In genomic region chr9:127938298-127938690, GRCh38 we compare ENCODE assay signal across 8 cellular contexts. TPM values are rescaled to one million over a fixed set of nuclear protein-coding genes. Genes with fewer than 3 reads are reported as not detected.
DNase-seq lines count a peak whose midpoint lies in the region; ATAC-seq, FAIRE-seq and TF ChIP-seq lines count a peak whose summit lies in the region.

No MANE protein-coding gene starts in this region.

- POLR2A ChIA-PET in H1 (lab: Charles Lee; ENCODE audit: partially characterized antibody) (interaction anchor here (0.6 to 1.4 kb wide), 6 partner anchors 10 to 179 kb away, joined by 3 to 4 read pairs (median 3); no protein-coding TSS in a partner anchor), PC-3 (lab: Charles Lee; ENCODE audit: unreplicated experiment) (no interaction called here)

- peak overlapping the region; percentile 38 for H4K91ac ChIP-seq in H1 (replicated peaks; ENCODE audit: insufficient read length, low read length)

- no TSS peak for BruUV-seq in PC-3 (replicated peaks; lab: Mats Ljungman, UMichigan)

- intact Hi-C loops in activated naive CD4-positive, alpha-beta T cell treated with anti-CD3 and anti-CD28 coated beads for 36 hours (cut with micrococcal nuclease): no loop called here
- intact Hi-C loops in mucosa of descending colon (cut with DNase I, micrococcal nuclease): no loop called here
- intact Hi-C loops in PC-3 (cut with micrococcal nuclease): no loop called here

- peak overlapping the region; percentile 72; the same call in 1 of the 2 replicates for H2AK5ac ChIP-seq in H1 (ENCODE audit: low read depth, low read length)

- no peaks in the 10 kb centered on the region for H3K27me3 Mint-ChIP-seq in activated naive CD4-positive, alpha-beta T cell treated with anti-CD3 and anti-CD28 coated beads for 36 hours (ENCODE audit: low read depth)

- peak overlapping the region; percentile 79 for H3K27ac Mint-ChIP-seq in activated naive CD4-positive, alpha-beta T cell treated with anti-CD3 and anti-CD28 coated beads for 36 hours

- H3K9me2 ChIP-seq in PC-3 (replicated peaks; ENCODE audit: low read length): no peaks in the 10 kb centered on the region

- H3K23ac ChIP-seq in H1 (ENCODE audit: insufficient read length): no peak overlapping the region

- H3K4ac ChIP-seq in H1 (replicated peaks; ENCODE audit: insufficient read length, low read depth, low read length): no peak overlapping the region

- peaks cover 0 to 15% of the 10 kb centered on the region in 2 experiments; a peak in 1 of 4 replicates for H3K79me2 ChIP-seq in H1 (ENCODE audit: control insufficient read depth in 1 of 2, insufficient read depth in 2 of 2, low read length in 2 of 2)
- H3K79me2 ChIP-seq in PC-3 (ENCODE audit: low read length): peaks cover 31% of the 10 kb centered on the region

- CTCF ChIA-PET in activated naive CD4-positive, alpha-beta T cell treated with anti-CD3 and anti-CD28 coated beads for 36 hours (lab: Charles Lee): interaction anchor here (0.9 to 9.4 kb wide), 4 partner anchors 14 to 95 kb away, joined by 3 to 212 read pairs (median 98); partner anchors contain the start of gene EEIG1
- CTCF ChIA-PET in H1 (lab: Charles Lee; ENCODE audit: partially characterized antibody): interaction anchor here (7.7 to 35.5 kb wide), 2 partner anchors 17 to 93 kb away, joined by 143 to 825 read pairs; no protein-coding TSS in a partner anchor
- CTCF ChIA-PET in PC-3 (lab: Charles Lee): no interaction called here

- DNase-seq in activated naive CD4-positive, alpha-beta T cell treated with anti-CD3 and anti-CD28 coated beads for 36 hours: no peak
- no peak for DNase-seq in activated naive CD4-positive, alpha-beta T cell (lab: John Stamatoyannopoulos, UW)
- DNase-seq in H1 (ENCODE audit: low read depth in 1 of 2, low spot score in 2 of 2) (peak in 1 of 2 experiments; percentile 72), mucosa of descending colon (peak in 2 of 3 donors; percentile 59 to 70), NCI-H69 (lab: John Stamatoyannopoulos, UW) (no peak), PC-3 (no peak), NCI-H345 treated with DMSO at 0.1 percent for 48 hours (lab: John Stamatoyannopoulos, UW; ENCODE audit: unreplicated experiment) (no peak)

- no peak for TF ChIP-seq CTCF in H1 (IDR thresholded peaks at IDR 0.05; ENCODE audit: control extremely low read depth in 1 of 3, insufficient read depth in 1 of 3, low read depth in 1 of 3, low read length in 3 of 3)
- no peak for TF ChIP-seq CTCF in mucosa of descending colon (IDR thresholded peaks at IDR 0.05)
- no peak for TF ChIP-seq CTCF in PC-3 (conservative IDR thresholded peaks at IDR 0.05; ENCODE audit: low read depth, low read length)

- H2AFZ ChIP-seq in H1 (ENCODE audit: low read length) (0 out of 2 replicates have a peak overlapping the region, but pooled peaks have one; percentile 18), PC-3 (ENCODE audit: low read length) (no peak overlapping the region)

- peaks cover 3 to 26% of the 10 kb centered on the region in 2 experiments for H4K20me1 ChIP-seq in H1 (replicated peaks in 1 of 2; ENCODE audit: control insufficient read depth in 1 of 2, insufficient read depth in 2 of 2, low read length in 2 of 2)
- no peaks in the 10 kb centered on the region for H4K20me1 ChIP-seq in PC-3 (ENCODE audit: low read length)

- H2BK120ac ChIP-seq in H1 (replicated peaks; ENCODE audit: low read depth, low read length): no peak overlapping the region

- peak overlapping the region; percentile 24; the same call in 1 of the 2 replicates for H3K18ac ChIP-seq in H1 (ENCODE audit: extremely low read depth, low read length)

- no peak for TF ChIP-seq POLR2A in H1 (IDR thresholded peaks at IDR 0.05; ENCODE audit: control extremely low read depth in 1 of 2, low read depth in 2 of 2, low read length in 2 of 2)

- H2BK5ac ChIP-seq in H1 (ENCODE audit: low read depth, low read length): 0 out of 2 replicates have a peak overlapping the region, but pooled peaks have one; percentile 81

- H3K4me3 ChIP-seq in H1 (ENCODE audit: extremely low read depth in 1 of 4, insufficient read depth in 2 of 4, low read depth in 3 of 4, low read length in 4 of 4): peak overlapping the region; percentile 76 to 98 (median 88); a peak in 7 of 8 replicates
- no peak overlapping the region for H3K4me3 ChIP-seq in mucosa of descending colon
- H3K4me3 ChIP-seq in urinary bladder (ENCODE audit: low read depth, low read length): peak overlapping the region; percentile 57
- no peak overlapping the region for H3K4me3 ChIP-seq in PC-3 (ENCODE audit: low read length)

- peaks cover 0 to 11% (median 5%) of the 10 kb centered on the region in 4 experiments; a peak in 6 of 8 replicates for H3K36me3 ChIP-seq in H1 (ENCODE audit: control insufficient read depth in 2 of 4, insufficient read depth in 4 of 4, low read length in 3 of 4)
- H3K36me3 ChIP-seq in mucosa of descending colon (ENCODE audit: low read depth): no peaks in the 10 kb centered on the region
- no peaks in the 10 kb centered on the region for H3K36me3 ChIP-seq in urinary bladder (ENCODE audit: insufficient read depth)
- H3K36me3 ChIP-seq in PC-3 (ENCODE audit: low read depth, low read length): no peaks in the 10 kb centered on the region

- no peaks in the 10 kb centered on the region for H3K9me3 Mint-ChIP-seq in activated naive CD4-positive, alpha-beta T cell treated with anti-CD3 and anti-CD28 coated beads for 36 hours

- H3K14ac ChIP-seq in H1 (ENCODE audit: insufficient read length): no peak overlapping the region

- H3K23me2 ChIP-seq in H1 (ENCODE audit: low read depth, low read length): peaks cover 13% of the 10 kb centered on the region; the same call in 1 of the 2 replicates

- TF ChIP-seq RAD21 in H1 (IDR thresholded peaks at IDR 0.05 in 1 of 2, conservative IDR thresholded peaks at IDR 0.05 in 1 of 2; ENCODE audit: low read depth in 2 of 2, low read length in 2 of 2): no peak

- 0 out of 2 replicates have a peak overlapping the region, but pooled peaks have one; percentile 68 for H2BK12ac ChIP-seq in H1 (ENCODE audit: low read depth, low read length)

- H3K9me3 ChIP-seq in H1 (ENCODE audit: insufficient read depth in 2 of 2, low read depth in 1 of 2, low read length in 1 of 2) (no peaks in the 10 kb centered on the region), mucosa of descending colon (no peaks in the 10 kb centered on the region), PC-3 (ENCODE audit: low read length) (no peaks in the 10 kb centered on the region)

- H2BK20ac ChIP-seq in H1 (ENCODE audit: low read length): no peak overlapping the region

- H3F3A ChIP-seq in PC-3 (ENCODE audit: low read length, unreplicated experiment): no peaks in the 10 kb centered on the region

- ATAC-seq in mucosa of descending colon (peak; percentile 27), PC-3 (no peak)

- H3K4me1 Mint-ChIP-seq in activated naive CD4-positive, alpha-beta T cell treated with anti-CD3 and anti-CD28 coated beads for 36 hours (ENCODE audit: low read depth): peaks cover 45% of the 10 kb centered on the region

- no peak overlapping the region for H3K56ac ChIP-seq in H1 (replicated peaks; ENCODE audit: insufficient read length, low read depth, low read length)

- H3K4me3 Mint-ChIP-seq in activated naive CD4-positive, alpha-beta T cell treated with anti-CD3 and anti-CD28 coated beads for 36 hours: peak overlapping the region; percentile 47

- H4K5ac ChIP-seq in H1 (ENCODE audit: insufficient read length, low read depth, low read length): peak overlapping the region; percentile 72

- no peak overlapping the region for H2BK15ac ChIP-seq in H1 (ENCODE audit: low read length)

- peaks cover 0 to 20% (median 15%) of the 10 kb centered on the region in 4 experiments; a peak in 6 of 7 replicates for H3K4me1 ChIP-seq in H1 (replicated peaks in 1 of 4; ENCODE audit: control insufficient read depth in 3 of 4, insufficient read depth in 4 of 4, low read length in 3 of 4)
- H3K4me1 ChIP-seq in mucosa of descending colon (ENCODE audit: low read depth): peaks cover 17% of the 10 kb centered on the region
- H3K4me1 ChIP-seq in urinary bladder (ENCODE audit: insufficient read depth): no peaks in the 10 kb centered on the region
- H3K4me1 ChIP-seq in PC-3 (ENCODE audit: insufficient read depth, low read length): peaks cover 16% of the 10 kb centered on the region; the same call in 1 of the 2 replicates

- TF ChIP-seq EP300 in H1 (IDR thresholded peaks at IDR 0.05; ENCODE audit: borderline replicate concordance in 1 of 2, low read depth in 2 of 2, low read length in 2 of 2): no peak

- 0 out of 2 replicates have a peak overlapping the region, but pooled peaks have one; percentile 39 for H3K27ac ChIP-seq in H1 (ENCODE audit: low read depth, low read length)
- peak overlapping the region; percentile 43 for H3K27ac ChIP-seq in urinary bladder (ENCODE audit: low read depth)
- H3K27ac ChIP-seq in PC-3 (ENCODE audit: low read length): no peak overlapping the region

- peaks cover 10% of the 10 kb centered on the region for H3K79me1 ChIP-seq in H1 (ENCODE audit: low read depth, low read length)

- peak overlapping the region in 3 of 4 experiments; percentile 47 to 80 (median 70); a peak in 5 of 7 replicates for H3K9ac ChIP-seq in H1 (replicated peaks in 1 of 4; ENCODE audit: extremely low read depth in 1 of 4, low read depth in 3 of 4, low read length in 3 of 4)
- H3K9ac ChIP-seq in PC-3 (ENCODE audit: low read length): no peak overlapping the region

- H3K4me2 ChIP-seq in H1 (ENCODE audit: insufficient read depth in 1 of 2, low read depth in 2 of 2, low read length in 2 of 2) (peak overlapping the region; percentile 84 to 95), PC-3 (ENCODE audit: low read length) (no peak overlapping the region)

- H3K36me3 Mint-ChIP-seq in activated naive CD4-positive, alpha-beta T cell treated with anti-CD3 and anti-CD28 coated beads for 36 hours (ENCODE audit: low read depth): peaks cover 41% of the 10 kb centered on the region

- no peak for FAIRE-seq in H1 (lab: Jason Lieb, UNC)

- WGBS in H1 (ENCODE audit: extremely low coverage in 1 of 2, insufficient coverage in 1 of 2, insufficient read length in 1 of 2, insufficient replicate concordance in 2 of 2, low coverage in 1 of 2, low lambda C conversion rate in 2 of 2, missing lambda C conversion rate in 1 of 2), 2 experiments: 36% methylated on average over 24 of the region's 25 CpGs; no CpG with 5 or more reads in 1 of the 2 experiments
- 13% methylated on average over 25 of the region's 25 CpGs for WGBS in urinary bladder

- peak overlapping the region; percentile 96 for H4K8ac ChIP-seq in H1 (ENCODE audit: extremely low read depth, insufficient read depth, low read length)

- H3K27me3 ChIP-seq in H1 (replicated peaks in 1 of 4; ENCODE audit: control insufficient read depth in 3 of 4, extremely low read depth in 1 of 4, insufficient read depth in 3 of 4, low read length in 3 of 4) (no peaks in the 10 kb centered on the region), PC-3 (ENCODE audit: low read length) (no peaks in the 10 kb centered on the region)

RNA-seq across cellular contexts. Expression of gene DPM2, which starts 0.6 kb away (rescaled TPM):
- total RNA-seq in activated naive CD4-positive, alpha-beta T cell treated with anti-CD3 and anti-CD28 coated beads for 36 hours: 10 to 100 TPM; 41.6 to 43.4 TPM
- 45.4 and 48.8 TPM in 2 replicates for total RNA-seq in H1 (2021; fragmentation: NEBNext Ultra II Directional; extraction: Animal tissue kit (Norgen Biotek cat#: 25700))
- 95.4 and 110 TPM in 2 replicates for polyA plus RNA-seq in H1 (2011; rRNA removed)
- 55.5 TPM for polyA plus RNA-seq in H1 (2011; cell fraction: cytosol; rRNA removed)
- 67.9 TPM for polyA plus RNA-seq in H1 (2011; cell fraction: nucleus; rRNA removed)
- polyA plus RNA-seq in H1 (2012, experiment 1 of 2): 34.5 to 60.4 TPM (median 57.6 TPM) in 4 replicates
- 64.1 TPM for polyA plus RNA-seq in H1 (2012, experiment 2 of 2)
- 39.2 TPM for polyA plus RNA-seq in H1 (2013, experiment 1 of 2)
- polyA plus RNA-seq in H1 (2013, experiment 2 of 2): 39.2 TPM
- 37.7 and 56.7 TPM in 2 replicates for polyA minus RNA-seq in H1 (2011; rRNA and poly(A)+ RNA removed)
- 37.1 TPM for polyA minus RNA-seq in H1 (2011; cell fraction: cytosol; rRNA and poly(A)+ RNA removed)
- polyA minus RNA-seq in H1 (2011; cell fraction: nucleus; rRNA and poly(A)+ RNA removed): 41.0 TPM
- total RNA-seq in mucosa of descending colon: 10 to 100 TPM; 23.0 to 30.4 (median 29.4) TPM
- total RNA-seq in urinary bladder: 7.5 TPM
- 32.1 TPM for polyA plus RNA-seq in urinary bladder
- total RNA-seq in PC-3 (2014; rRNA removed): 32.0 and 33.0 TPM in 2 replicates

RNA-seq across cellular contexts. Expression of gene PIP5KL1, which starts 7.7 kb away (rescaled TPM):
- 1 to 10 TPM; 1.1 to 1.8 TPM for total RNA-seq in activated naive CD4-positive, alpha-beta T cell treated with anti-CD3 and anti-CD28 coated beads for 36 hours
- total RNA-seq in H1 (2021; fragmentation: NEBNext Ultra II Directional; extraction: Animal tissue kit (Norgen Biotek cat#: 25700)): 12.2 and 13.4 TPM in 2 replicates
- 15.4 and 27.4 TPM in 2 replicates for polyA plus RNA-seq in H1 (2011; rRNA removed)
- polyA plus RNA-seq in H1 (2011; cell fraction: cytosol; rRNA removed): 15.3 TPM
- polyA plus RNA-seq in H1 (2011; cell fraction: nucleus; rRNA removed): 42.3 TPM
- 11.0 to 14.5 TPM (median 13.0 TPM) in 4 replicates for polyA plus RNA-seq in H1 (2012, experiment 1 of 2)
- polyA plus RNA-seq in H1 (2012, experiment 2 of 2): 10.5 TPM
- 12.9 TPM for polyA plus RNA-seq in H1 (2013, experiment 1 of 2)
- polyA plus RNA-seq in H1 (2013, experiment 2 of 2): 11.8 TPM
- 1.8 and 4.1 TPM in 2 replicates for polyA minus RNA-seq in H1 (2011; rRNA and poly(A)+ RNA removed)
- polyA minus RNA-seq in H1 (2011; cell fraction: cytosol; rRNA and poly(A)+ RNA removed): 16.4 TPM
- 10.7 TPM for polyA minus RNA-seq in H1 (2011; cell fraction: nucleus; rRNA and poly(A)+ RNA removed)
- 1 to 10 TPM in 2 of 3 donors, under 1 TPM in 1; 0.58 to 1.9 (median 1.1) TPM for total RNA-seq in mucosa of descending colon
- total RNA-seq in urinary bladder: 0.48 TPM
- 1.4 TPM for polyA plus RNA-seq in urinary bladder
- total RNA-seq in PC-3 (2014; rRNA removed): 5.1 and 5.4 TPM in 2 replicates

RNA-seq across cellular contexts. Expression of gene ST6GALNAC4, which starts 21.5 kb away (rescaled TPM):
- 10 to 100 TPM; 22.3 to 24.6 TPM for total RNA-seq in activated naive CD4-positive, alpha-beta T cell treated with anti-CD3 and anti-CD28 coated beads for 36 hours
- 21.8 and 27.0 TPM in 2 replicates for total RNA-seq in H1 (2021; fragmentation: NEBNext Ultra II Directional; extraction: Animal tissue kit (Norgen Biotek cat#: 25700))
- polyA plus RNA-seq in H1 (2011; rRNA removed) (34.1 and 49.5 TPM in 2 replicates), urinary bladder (35.1 TPM)
- 27.6 TPM for polyA plus RNA-seq in H1 (2011; cell fraction: cytosol; rRNA removed)
- 38.3 TPM for polyA plus RNA-seq in H1 (2011; cell fraction: nucleus; rRNA removed)
- 11.6 to 21.8 TPM (median 18.9 TPM) in 4 replicates for polyA plus RNA-seq in H1 (2012, experiment 1 of 2)
- polyA plus RNA-seq in H1 (2012, experiment 2 of 2): 18.6 TPM
- 26.2 TPM for polyA plus RNA-seq in H1 (2013, experiment 1 of 2)
- polyA plus RNA-seq in H1 (2013, experiment 2 of 2): 25.6 TPM
- polyA minus RNA-seq in H1 (2011; rRNA and poly(A)+ RNA removed): 16.4 and 19.0 TPM in 2 replicates
- polyA minus RNA-seq in H1 (2011; cell fraction: cytosol; rRNA and poly(A)+ RNA removed): 32.7 TPM
- 24.5 TPM for polyA minus RNA-seq in H1 (2011; cell fraction: nucleus; rRNA and poly(A)+ RNA removed)
- total RNA-seq in mucosa of descending colon (10 to 100 TPM; 31.0 to 39.2 (median 37.2) TPM), urinary bladder (6.8 TPM), PC-3 (2014; rRNA removed) (26.9 and 27.8 TPM in 2 replicates)

RNA-seq across cellular contexts. Expression of gene ST6GALNAC6, which starts 38.9 kb away (rescaled TPM):
- 10 to 100 TPM; 28.7 to 29.1 TPM for total RNA-seq in activated naive CD4-positive, alpha-beta T cell treated with anti-CD3 and anti-CD28 coated beads for 36 hours
- 37.7 and 43.7 TPM in 2 replicates for total RNA-seq in H1 (2021; fragmentation: NEBNext Ultra II Directional; extraction: Animal tissue kit (Norgen Biotek cat#: 25700))
- polyA plus RNA-seq in H1 (2011; rRNA removed) (64.4 and 72.9 TPM in 2 replicates), urinary bladder (105 TPM)
- 60.4 TPM for polyA plus RNA-seq in H1 (2011; cell fraction: cytosol; rRNA removed)
- 54.5 TPM for polyA plus RNA-seq in H1 (2011; cell fraction: nucleus; rRNA removed)
- polyA plus RNA-seq in H1 (2012, experiment 1 of 2): 22.5 to 37.7 TPM (median 31.4 TPM) in 4 replicates
- polyA plus RNA-seq in H1 (2012, experiment 2 of 2): 33.2 TPM
- 27.2 TPM for polyA plus RNA-seq in H1 (2013, experiment 1 of 2)
- polyA plus RNA-seq in H1 (2013, experiment 2 of 2): 27.7 TPM
- polyA minus RNA-seq in H1 (2011; rRNA and poly(A)+ RNA removed): 40.3 and 44.6 TPM in 2 replicates
- polyA minus RNA-seq in H1 (2011; cell fraction: cytosol; rRNA and poly(A)+ RNA removed): 18.6 TPM
- polyA minus RNA-seq in H1 (2011; cell fraction: nucleus; rRNA and poly(A)+ RNA removed): 23.3 TPM
- total RNA-seq in mucosa of descending colon (100 to 1,000 TPM; 121 to 266 (median 175) TPM), urinary bladder (17.7 TPM), PC-3 (2014; rRNA removed) (8.5 and 14.5 TPM in 2 replicates)

RNA-seq across cellular contexts. Expression of gene EEIG1, which starts 42.5 kb away (rescaled TPM):
- 10 to 100 TPM; 61.0 to 70.8 TPM for total RNA-seq in activated naive CD4-positive, alpha-beta T cell treated with anti-CD3 and anti-CD28 coated beads for 36 hours
- total RNA-seq in H1 (2021; fragmentation: NEBNext Ultra II Directional; extraction: Animal tissue kit (Norgen Biotek cat#: 25700)): 50.8 and 51.3 TPM in 2 replicates
- 29.8 and 61.0 TPM in 2 replicates for polyA plus RNA-seq in H1 (2011; rRNA removed)
- 21.7 TPM for polyA plus RNA-seq in H1 (2011; cell fraction: cytosol; rRNA removed)
- 44.6 TPM for polyA plus RNA-seq in H1 (2011; cell fraction: nucleus; rRNA removed)
- 25.4 to 46.5 TPM (median 38.1 TPM) in 4 replicates for polyA plus RNA-seq in H1 (2012, experiment 1 of 2)
- 23.9 TPM for polyA plus RNA-seq in H1 (2012, experiment 2 of 2)
- polyA plus RNA-seq in H1 (2013, experiment 1 of 2): 23.7 TPM
- 21.4 TPM for polyA plus RNA-seq in H1 (2013, experiment 2 of 2)
- polyA minus RNA-seq in H1 (2011; rRNA and poly(A)+ RNA removed): 17.4 and 17.6 TPM in 2 replicates
- 13.5 TPM for polyA minus RNA-seq in H1 (2011; cell fraction: cytosol; rRNA and poly(A)+ RNA removed)
- polyA minus RNA-seq in H1 (2011; cell fraction: nucleus; rRNA and poly(A)+ RNA removed): 20.7 TPM
- total RNA-seq in mucosa of descending colon: 100 to 1,000 TPM; 127 to 168 (median 144) TPM
- 30.4 TPM for total RNA-seq in urinary bladder
- polyA plus RNA-seq in urinary bladder: 67.1 TPM
- total RNA-seq in PC-3 (2014; rRNA removed): 10.8 and 26.1 TPM in 2 replicates

Comparison
In these comparisons a context has a peak if more than half of its experiments do, and no peak if none do; other contexts are left out.
1. DNase-seq: peak in mucosa of descending colon (2 of 3); none in activated naive CD4-positive, alpha-beta T cell treated with anti-CD3 and anti-CD28 coated beads for 36 hours (single experiment), activated naive CD4-positive, alpha-beta T cell (0 of 4), NCI-H69 (single experiment), PC-3 (single experiment) and NCI-H345 treated with DMSO at 0.1 percent for 48 hours (single experiment).
2. H3K4me3 ChIP-seq: peak in H1 (4 of 4) and urinary bladder (single experiment); none in mucosa of descending colon (single experiment) and PC-3 (single experiment).